In genomic region chr11:74909812-74910211, GRCh38 we compare ENCODE assay signal across 18 cellular contexts.
"Had no signal": no experiment of that assay in that cellular context is flagged by ENCODE, and none has a peak within 500 bp of the region (broad histone marks: within the 10 kb centered on the region; RNA-seq: fewer than 3 reads in every experiment).

No MANE protein-coding gene starts in this region.

- H3K4me2 ChIP-seq: hepatocyte had no signal

- H3K4me3 Mint-ChIP-seq: activated CD4-positive, alpha-beta memory T cell treated with anti-CD3 and anti-CD28 coated beads, Interleukin-2, amount 10 ng/mL, durations not matched to agents 7 days and 5 days; activated CD8-positive, alpha-beta memory T cell treated with anti-CD3 and anti-CD28 coated beads, Interleukin-2, amount 10 ng/mL, durations not matched to agents 7 days and 5 days; activated naive CD8-positive, alpha-beta T cell treated with anti-CD3 and anti-CD28 coated beads, Interleukin-2, amount 10 ng/mL, durations not matched to agents 7 days and 5 days; natural killer cell had no signal

- H3K27ac ChIP-seq: hepatocyte, neutrophil, parathyroid adenoma, tibial artery had no signal

- H3K27me3 Mint-ChIP-seq: activated CD4-positive, alpha-beta memory T cell treated with anti-CD3 and anti-CD28 coated beads, Interleukin-2, amount 10 ng/mL, durations not matched to agents 7 days and 5 days; activated CD8-positive, alpha-beta memory T cell treated with anti-CD3 and anti-CD28 coated beads, Interleukin-2, amount 10 ng/mL, durations not matched to agents 7 days and 5 days; activated naive CD8-positive, alpha-beta T cell treated with anti-CD3 and anti-CD28 coated beads, Interleukin-2, amount 10 ng/mL, durations not matched to agents 7 days and 5 days had no signal

- H3K27me3 ChIP-seq: dorsolateral prefrontal cortex, hepatocyte, neutrophil, tibial artery had no signal

- H3K4me1 ChIP-seq: parathyroid adenoma, tibial artery had no signal

- ATAC-seq: activated CD8-positive, alpha-beta memory T cell treated with anti-CD3 and anti-CD28 coated beads, Interleukin-2, amount 10 ng/mL, durations not matched to agents 7 days and 5 days; natural killer cell; stimulated activated naive CD8-positive, alpha-beta T cell treated with anti-CD3 and anti-CD28 coated beads, Interleukin-15, Interleukin-2, amounts not matched to agents 100 U/mL and 50 U/mL, for 24 hours had no signal

- H3K79me2 ChIP-seq: hepatocyte, parathyroid adenoma had no signal

- H3K4me3 ChIP-seq: dorsolateral prefrontal cortex, hepatocyte, tibial artery had no signal

- H3K9me3 ChIP-seq: neutrophil, tibial artery had no signal

- DNase-seq: activated CD4-positive, alpha-beta memory T cell treated with anti-CD3 and anti-CD28 coated beads, Interleukin-2, amount 10 ng/mL, durations not matched to agents 7 days and 5 days; activated CD4-positive, alpha-beta T cell treated with anti-CD3 and anti-CD28 coated beads for 48 hours; activated CD4-positive, CD25-positive, alpha-beta regulatory T cell; activated CD8-positive, alpha-beta memory T cell treated with anti-CD3 and anti-CD28 coated beads, Interleukin-2, amount 10 ng/mL, durations not matched to agents 7 days and 5 days; activated naive CD4-positive, alpha-beta T cell; activated naive CD8-positive, alpha-beta T cell treated with anti-CD3 and anti-CD28 coated beads, Interleukin-2, amount 10 ng/mL, durations not matched to agents 7 days and 5 days; amygdala; caudate nucleus; dorsolateral prefrontal cortex; mesenchymal stem cell; natural killer cell; stimulated activated naive CD8-positive, alpha-beta T cell treated with anti-CD3 and anti-CD28 coated beads, Interleukin-15, Interleukin-2, amounts not matched to agents 100 U/mL and 50 U/mL, for 24 hours; substantia nigra; T-helper 9 cell; tibial artery had no signal

- H3K36me3 Mint-ChIP-seq: natural killer cell had no signal

- H3K9me3 Mint-ChIP-seq: activated CD4-positive, alpha-beta memory T cell treated with anti-CD3 and anti-CD28 coated beads, Interleukin-2, amount 10 ng/mL, durations not matched to agents 7 days and 5 days; activated naive CD8-positive, alpha-beta T cell treated with anti-CD3 and anti-CD28 coated beads, Interleukin-2, amount 10 ng/mL, durations not matched to agents 7 days and 5 days; natural killer cell had no signal

- H2AFZ ChIP-seq: hepatocyte, parathyroid adenoma had no signal

- H3K27ac Mint-ChIP-seq: activated CD4-positive, alpha-beta memory T cell treated with anti-CD3 and anti-CD28 coated beads, Interleukin-2, amount 10 ng/mL, durations not matched to agents 7 days and 5 days; activated CD8-positive, alpha-beta memory T cell treated with anti-CD3 and anti-CD28 coated beads, Interleukin-2, amount 10 ng/mL, durations not matched to agents 7 days and 5 days; activated naive CD8-positive, alpha-beta T cell treated with anti-CD3 and anti-CD28 coated beads, Interleukin-2, amount 10 ng/mL, durations not matched to agents 7 days and 5 days; natural killer cell had no signal

- H3K4me1 Mint-ChIP-seq: activated CD4-positive, alpha-beta memory T cell treated with anti-CD3 and anti-CD28 coated beads, Interleukin-2, amount 10 ng/mL, durations not matched to agents 7 days and 5 days had no signal

- H3K9ac ChIP-seq: parathyroid adenoma had no signal
